Comparison of ENCODE assay signal across 15 cellular contexts in genomic region chr14:89990623-89991275, GRCh38. TPM values are rescaled to one million over a fixed set of nuclear protein-coding genes. Genes with fewer than 3 reads are reported as not detected.
DNase-seq lines count a peak whose midpoint lies in the region; ATAC-seq, FAIRE-seq and TF ChIP-seq lines count a peak whose summit lies in the region.
"Had no signal": no experiment of that assay in that cellular context is flagged by ENCODE, and none has a peak within 500 bp of the region (broad histone marks: within the 10 kb centered on the region; RNA-seq: fewer than 3 reads in every experiment).

No MANE protein-coding gene starts in this region.

- ATAC-seq in HepG2 (no peak), GM19463 (IDR thresholded peaks at IDR 0.05; ENCODE audit: unreplicated experiment) (no peak), heart left ventricle (no peak)
- ATAC-seq in activated CD4-positive, CD25-positive, alpha-beta regulatory T cell treated with anti-CD3 and anti-CD28 coated beads, Interleukin-2, amount 50 U/mL, for 24 hours = no peak
- ATAC-seq: CD8-positive, alpha-beta T cell had no signal

- TF ChIP-seq POLR2A in HepG2 (IDR thresholded peaks at IDR 0.05; ENCODE audit: insufficient read depth in 1 of 2, low read depth in 2 of 2, low read length in 2 of 2) = no peak
- TF ChIP-seq POLR2A in heart left ventricle (IDR thresholded peaks at IDR 0.05) = no peak

- CTCF ChIA-PET in HepG2 (lab: Yijun Ruan, JAX; ENCODE audit: low intra/inter-chr PET ratio, low total read pairs) = no interaction called here

- H3K4me1 ChIP-seq in liver (ENCODE audit: control insufficient read depth in 4 of 4, insufficient read depth in 4 of 4, low read length in 3 of 4) (peaks cover 0 to 20% (median 13%) of the 10 kb centered on the region in 4 donors), HepG2 (ENCODE audit: insufficient read depth, low read length) (peaks cover 11% of the 10 kb centered on the region; the same call in 1 of the 2 replicates), heart left ventricle (no peaks in the 10 kb centered on the region)
- H3K4me1 ChIP-seq: BLaER1 treated with 17β-estradiol and CSF1 and Interleukin-3, amounts not matched to agents 10 nM and 100 nM had no signal

- TF ChIP-seq CTCF in liver (IDR thresholded peaks at IDR 0.05; ENCODE audit: low read depth, low read length, missing input control) (no peak), HepG2 (CRISPR knock-in tag; IDR thresholded peaks at IDR 0.05) (no peak), choroid plexus epithelial cell (conservative IDR thresholded peaks at IDR 0.05; ENCODE audit: low read depth, low read length) (no peak), heart left ventricle (IDR thresholded peaks at IDR 0.05) (no peak)

- BruUV-seq in HepG2 (replicated peaks; lab: Mats Ljungman, UMichigan) = no TSS peak

- H4K20me1 ChIP-seq in HepG2 (ENCODE audit: insufficient read depth, low read length) = no peaks in the 10 kb centered on the region

- POLR2A ChIA-PET in HepG2 (lab: Yijun Ruan, JAX) = no interaction called here

- H3K9ac ChIP-seq in liver (ENCODE audit: low read depth in 1 of 2, low read length in 2 of 2) = no peak overlapping the region
- H3K9ac ChIP-seq in HepG2 (ENCODE audit: insufficient read depth, low read depth, low read length) = no peak overlapping the region
- H3K9ac ChIP-seq: BLaER1 treated with 17β-estradiol and CSF1 and Interleukin-3, amounts not matched to agents 10 nM and 100 nM had no signal

- DNase-seq in HepG2 (ENCODE audit: low spot score) = no peak
- DNase-seq in choroid plexus epithelial cell (ENCODE audit: low read depth) = peak; percentile 3
- DNase-seq in midbrain (lab: John Stamatoyannopoulos, UW) = peak; percentile 8
- DNase-seq in heart left ventricle = no peak
- DNase-seq: Calu3; CD8-positive, alpha-beta T cell; DMS79 treated with DMSO at 0.1 percent for 48 hours; GF-D8; GOT3; H9 had no signal

- H3K36me3 ChIP-seq in liver (ENCODE audit: control insufficient read depth in 4 of 4, insufficient read depth in 3 of 4, low read depth in 1 of 4, low read length in 3 of 4) (peaks cover 3 to 15% (median 6%) of the 10 kb centered on the region in 4 donors), HepG2 (replicated peaks in 1 of 2; ENCODE audit: control insufficient read depth in 1 of 2, insufficient read depth in 2 of 2, low read length in 2 of 2) (peaks cover 13 to 47% of the 10 kb centered on the region in 2 experiments), heart left ventricle (peaks cover 0 to 94% (median 65%) of the 10 kb centered on the region in 9 donors)

- TF ChIP-seq EP300 in HepG2 (IDR thresholded peaks at IDR 0.05; ENCODE audit: low read depth in 2 of 2, low read length in 2 of 2) (no peak), HepG2 (CRISPR knock-in tag; IDR thresholded peaks at IDR 0.05; ENCODE audit: borderline replicate concordance) (no peak)

- peak overlapping the region; percentile 38 to 52 for H3K27ac ChIP-seq in liver (ENCODE audit: low read depth in 1 of 2, low read length in 2 of 2)
- no peak overlapping the region for H3K27ac ChIP-seq in HepG2 (ENCODE audit: extremely low read length, insufficient read depth, low read length)
- no peak overlapping the region for H3K27ac ChIP-seq in heart left ventricle
- H3K27ac ChIP-seq: 22Rv1; BLaER1 treated with 17β-estradiol and CSF1 and Interleukin-3, amounts not matched to agents 10 nM and 100 nM had no signal

- WGBS in liver = 29% methylated on average over 2 of the region's 2 CpGs
- WGBS in HepG2 (ENCODE audit: low lambda C conversion rate) = 42% methylated on average over 2 of the region's 2 CpGs
- 66 to 83% (median 68%) methylated on average over 2 of the region's 2 CpGs for WGBS in heart left ventricle, 4 donors

- intact Hi-C loops in HepG2 (cut with micrococcal nuclease; ENCODE audit: unreplicated experiment) (no loop called here), heart left ventricle (cut with DNase I) (no loop called here)

- no peak for FAIRE-seq in HepG2 (lab: Jason Lieb, UNC)

- H3K9me3 ChIP-seq in liver (ENCODE audit: control insufficient read depth in 4 of 4, low read length in 3 of 4) = no peaks in the 10 kb centered on the region
- H3K9me3 ChIP-seq in HepG2 (ENCODE audit: low read length) = no peaks in the 10 kb centered on the region
- H3K9me3 ChIP-seq in heart left ventricle = no peaks in the 10 kb centered on the region
- H3K9me3 ChIP-seq: BLaER1 treated with 17β-estradiol and CSF1 and Interleukin-3, amounts not matched to agents 10 nM and 100 nM had no signal

- H3K27me3 ChIP-seq in liver (ENCODE audit: control insufficient read depth in 4 of 4, insufficient read depth in 4 of 4, low read length in 3 of 4) (no peaks in the 10 kb centered on the region), HepG2 (ENCODE audit: control insufficient read depth in 1 of 2, insufficient read depth in 2 of 2, low read length in 2 of 2) (no peaks in the 10 kb centered on the region), heart left ventricle (no peaks in the 10 kb centered on the region)
- H3K27me3 ChIP-seq: BLaER1 treated with 17β-estradiol and CSF1 and Interleukin-3, amounts not matched to agents 10 nM and 100 nM had no signal

- TF ChIP-seq RAD21 in liver (IDR thresholded peaks at IDR 0.05) (no peak), HepG2 (CRISPR knock-in tag; IDR thresholded peaks at IDR 0.05) (no peak)

- H2AFZ ChIP-seq in HepG2 (ENCODE audit: low read length) = no peak overlapping the region

- H3K4me3 ChIP-seq in liver (ENCODE audit: low read depth in 1 of 3, low read length in 3 of 3) (no peak overlapping the region), HepG2 (replicated peaks in 1 of 3; ENCODE audit: insufficient read depth in 1 of 3, low read depth in 2 of 3, low read length in 3 of 3) (no peak overlapping the region), choroid plexus epithelial cell (ENCODE audit: low read depth, low read length) (no peak overlapping the region), heart left ventricle (no peak overlapping the region)
- H3K4me3 ChIP-seq: BLaER1 treated with 17β-estradiol and CSF1 and Interleukin-3, amounts not matched to agents 10 nM and 100 nM had no signal

- no peaks in the 10 kb centered on the region for H3K79me2 ChIP-seq in HepG2 (ENCODE audit: insufficient read depth, low read length)

- H3K4me2 ChIP-seq in HepG2 (ENCODE audit: low read depth, low read length) = no peak overlapping the region
- H3K4me2 ChIP-seq: BLaER1 treated with 17β-estradiol and CSF1 and Interleukin-3, amounts not matched to agents 10 nM and 100 nM had no signal

- in situ Hi-C loops in HepG2 (cut with HindIII; ENCODE audit: extremely low pct_ligation_motif_present, low pct_unique_long_range_greater_than_20kb) = no loop called here

RNA-seq across cellular contexts. Expression of gene TDP1, which starts 35.0 kb away (rescaled TPM):
- 10 to 100 TPM in 1 of 2 donors, 1 to 10 TPM in 1; 5.1 to 10.6 TPM for total RNA-seq in liver
- polyA plus RNA-seq in liver = 1 to 10 TPM; 3.3 to 3.4 TPM
- 31.2 and 33.6 TPM in 2 replicates for total RNA-seq in HepG2 (2016; rRNA removed; fragmentation: Illumina TruSeq; extraction: Trizol)
- 11.5 and 12.2 TPM in 2 replicates for total RNA-seq in HepG2 (2016; cell fraction: cytosol; rRNA removed; fragmentation: Illumina TruSeq; extraction: Trizol; ENCODE audit: low read depth)
- total RNA-seq in HepG2 (2016; cell fraction: insoluble cytoplasmic fraction; rRNA removed; fragmentation: Illumina TruSeq; extraction: Trizol) = 31.8 and 36.0 TPM in 2 replicates
- total RNA-seq in HepG2 (2016; cell fraction: membrane; rRNA removed; fragmentation: Illumina TruSeq; extraction: Trizol) = 18.3 and 22.5 TPM in 2 replicates
- total RNA-seq in HepG2 (2016; cell fraction: nucleus; rRNA removed; fragmentation: Illumina TruSeq; extraction: Trizol) = 26.6 and 30.6 TPM in 2 replicates
- 13.6 and 16.4 TPM in 2 replicates for polyA plus RNA-seq in HepG2 (2011; rRNA removed)
- 13.0 and 13.1 TPM in 2 replicates for polyA plus RNA-seq in HepG2 (2011; cell fraction: cytosol; rRNA removed)
- polyA plus RNA-seq in HepG2 (2011; cell fraction: nucleus; rRNA removed) = 12.2 and 16.4 TPM in 2 replicates
- polyA plus RNA-seq in HepG2 (2012) = 10.0 and 12.9 TPM in 2 replicates
- polyA plus RNA-seq in HepG2 (2016; cell fraction: cytosol; fragmentation: Illumina TruSeq; extraction: Trizol; ENCODE audit: low read depth) = 4.6 and 7.3 TPM in 2 replicates
- polyA plus RNA-seq in HepG2 (2016; cell fraction: insoluble cytoplasmic fraction; fragmentation: Illumina TruSeq; extraction: Trizol; ENCODE audit: low read depth) = 29.7 and 30.3 TPM in 2 replicates
- polyA plus RNA-seq in HepG2 (2016; cell fraction: membrane; fragmentation: Illumina TruSeq; extraction: Trizol; ENCODE audit: low read depth) = 12.8 and 13.0 TPM in 2 replicates
- polyA plus RNA-seq in HepG2 (2016; cell fraction: nucleus; fragmentation: Illumina TruSeq; extraction: Trizol; ENCODE audit: insufficient read depth, low read depth) = 20.5 and 23.6 TPM in 2 replicates
- 16.8 and 72.0 TPM in 2 replicates for polyA minus RNA-seq in HepG2 (2011; rRNA and poly(A)+ RNA removed; ENCODE audit: low replicate concordance)
- polyA minus RNA-seq in HepG2 (2011; cell fraction: cytosol; rRNA and poly(A)+ RNA removed) = 12.2 and 16.0 TPM in 2 replicates
- 34.9 and 39.3 TPM in 2 replicates for polyA minus RNA-seq in HepG2 (2011; cell fraction: nucleus; rRNA and poly(A)+ RNA removed)
- total RNA-seq in heart left ventricle = 1 to 10 TPM; 1.1 to 9.0 (median 4.1) TPM
- polyA plus RNA-seq in heart left ventricle = 1 to 10 TPM; 1.0 to 5.5 TPM

RNA-seq across cellular contexts. Expression of gene EFCAB11, which starts 36.2 kb away (rescaled TPM):
- total RNA-seq in liver = 1 to 10 TPM; 2.8 to 4.0 TPM
- polyA plus RNA-seq in liver = 1 to 10 TPM; 2.1 to 4.7 TPM
- 31.5 and 46.5 TPM in 2 replicates for total RNA-seq in HepG2 (2016; rRNA removed; fragmentation: Illumina TruSeq; extraction: Trizol)
- 14.8 and 18.7 TPM in 2 replicates for total RNA-seq in HepG2 (2016; cell fraction: cytosol; rRNA removed; fragmentation: Illumina TruSeq; extraction: Trizol; ENCODE audit: low read depth)
- total RNA-seq in HepG2 (2016; cell fraction: insoluble cytoplasmic fraction; rRNA removed; fragmentation: Illumina TruSeq; extraction: Trizol) = 31.3 and 47.3 TPM in 2 replicates
- total RNA-seq in HepG2 (2016; cell fraction: membrane; rRNA removed; fragmentation: Illumina TruSeq; extraction: Trizol) = 12.9 and 13.7 TPM in 2 replicates
- total RNA-seq in HepG2 (2016; cell fraction: nucleus; rRNA removed; fragmentation: Illumina TruSeq; extraction: Trizol) = 19.0 and 21.0 TPM in 2 replicates
- 4.6 and 8.2 TPM in 2 replicates for polyA plus RNA-seq in HepG2 (2011; rRNA removed)
- polyA plus RNA-seq in HepG2 (2011; cell fraction: cytosol; rRNA removed) = 2.3 and 3.5 TPM in 2 replicates
- polyA plus RNA-seq in HepG2 (2011; cell fraction: nucleus; rRNA removed) = 1.2 and 1.6 TPM in 2 replicates
- polyA plus RNA-seq in HepG2 (2012) = 5.6 and 15.0 TPM in 2 replicates
- polyA plus RNA-seq in HepG2 (2016; cell fraction: cytosol; fragmentation: Illumina TruSeq; extraction: Trizol; ENCODE audit: low read depth) = 11.9 and 16.6 TPM in 2 replicates
- polyA plus RNA-seq in HepG2 (2016; cell fraction: insoluble cytoplasmic fraction; fragmentation: Illumina TruSeq; extraction: Trizol; ENCODE audit: low read depth) = 46.2 and 47.9 TPM in 2 replicates
- polyA plus RNA-seq in HepG2 (2016; cell fraction: membrane; fragmentation: Illumina TruSeq; extraction: Trizol; ENCODE audit: low read depth) = 14.1 and 16.6 TPM in 2 replicates
- polyA plus RNA-seq in HepG2 (2016; cell fraction: nucleus; fragmentation: Illumina TruSeq; extraction: Trizol; ENCODE audit: insufficient read depth, low read depth) = 17.2 and 19.3 TPM in 2 replicates
- polyA minus RNA-seq in HepG2 (2011; rRNA and poly(A)+ RNA removed; ENCODE audit: low replicate concordance) = 4.0 and 7.4 TPM in 2 replicates
- polyA minus RNA-seq in HepG2 (2011; cell fraction: cytosol; rRNA and poly(A)+ RNA removed) = 2.3 and 3.3 TPM in 2 replicates
- polyA minus RNA-seq in HepG2 (2011; cell fraction: nucleus; rRNA and poly(A)+ RNA removed) = 9.8 and 12.6 TPM in 2 replicates
- total RNA-seq in heart left ventricle = 1 to 10 TPM in 8 of 9 donors, under 1 TPM in 1; 0.79 to 4.6 (median 3.3) TPM
- polyA plus RNA-seq in heart left ventricle = 1 to 10 TPM; 2.0 to 3.3 TPM

Comparison
In these comparisons a context has a peak if more than half of its experiments do, and no peak if none do; other contexts are left out.
1. H3K27ac ChIP-seq: peak in liver (2 of 2); none in HepG2 (single experiment) and heart left ventricle (0 of 12).
2. DNase-seq: peak in choroid plexus epithelial cell (single experiment) and midbrain (single experiment); none in HepG2 (single experiment) and heart left ventricle (0 of 5).